21 cellular contexts compared by ENCODE assay signal in the genomic region with DNA sequence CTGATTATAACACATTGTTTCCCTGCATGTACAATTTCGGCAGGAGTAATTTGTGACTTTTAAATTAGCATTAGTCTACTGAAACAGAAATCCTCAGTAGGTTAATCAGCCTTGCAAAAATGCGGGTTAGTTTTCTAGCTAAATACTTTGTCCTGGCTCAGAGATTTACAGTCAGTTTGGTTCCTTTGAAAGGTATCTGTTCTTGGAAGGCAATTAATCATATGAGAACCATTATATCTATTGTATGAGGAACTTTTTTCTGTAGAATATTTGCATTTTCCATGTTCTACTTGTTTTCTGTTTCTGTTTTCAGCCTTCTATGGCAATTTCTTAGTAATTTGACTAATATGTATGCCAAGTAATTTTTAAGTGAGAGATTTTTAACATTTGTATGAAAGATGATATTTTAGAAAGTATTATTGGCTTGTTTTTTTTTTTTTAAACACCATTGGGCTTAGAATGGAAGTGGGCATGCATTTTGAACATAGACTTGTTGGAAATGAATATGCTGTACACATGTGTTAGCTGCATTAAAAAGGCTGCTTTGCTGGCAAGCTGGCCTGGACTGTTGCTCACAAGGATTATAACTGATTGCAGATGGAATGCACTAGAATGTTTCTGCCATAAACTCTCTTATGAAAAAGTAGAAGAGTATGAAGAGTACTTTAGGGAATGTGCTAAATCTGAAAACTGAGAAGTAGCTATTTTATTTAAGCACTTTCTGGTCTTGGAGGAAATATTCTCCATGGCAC. TPM values are rescaled to one million over a fixed set of nuclear protein-coding genes. Genes with fewer than 3 reads are reported as not detected.
DNase-seq lines count a peak whose midpoint lies in the region; ATAC-seq, FAIRE-seq and TF ChIP-seq lines count a peak whose summit lies in the region.
"Had no signal": no experiment of that assay in that cellular context is flagged by ENCODE, and none has a peak within 500 bp of the region (broad histone marks: within the 10 kb centered on the region; RNA-seq: fewer than 3 reads in every experiment).

No MANE protein-coding gene starts in this region.

- FAIRE-seq in kidney (lab: Jason Lieb, UNC): no peak

- no peaks in the 10 kb centered on the region for H3K9me3 Mint-ChIP-seq in memory B cell
- no peaks in the 10 kb centered on the region for H3K9me3 Mint-ChIP-seq in stimulated activated naive CD8-positive, alpha-beta T cell treated with anti-CD3 and anti-CD28 coated beads, Interleukin-15, amount 100 ng/mL, for 72 hours
- H3K9me3 Mint-ChIP-seq: activated B cell treated with CpG ODN at 0.5 μM for 24 hours; central memory CD8-positive, alpha-beta T cell; endodermal cell; natural killer cell treated with Interleukin-12 subunit alpha and Interleukin-12 subunit beta and Interleukin-15 and Interleukin-18, amount 100 ng/mL, for 72 hours had no signal

- H3K27ac Mint-ChIP-seq in memory B cell: peak overlapping the region; percentile 18
- no peak overlapping the region for H3K27ac Mint-ChIP-seq in stimulated activated naive CD8-positive, alpha-beta T cell treated with anti-CD3 and anti-CD28 coated beads, Interleukin-15, amount 100 ng/mL, for 72 hours
- H3K27ac Mint-ChIP-seq: activated B cell treated with CpG ODN at 0.5 μM for 24 hours; endodermal cell; natural killer cell treated with Interleukin-12 subunit alpha and Interleukin-12 subunit beta and Interleukin-15 and Interleukin-18, amount 100 ng/mL, for 72 hours had no signal

- intact Hi-C loops in kidney (cut with DNase I): no loop called here

- DNase-seq in AG04449 (ENCODE audit: low read depth, low spot score): peak; percentile 56
- DNase-seq in GM04503 (ENCODE audit: low read depth): peak; percentile 34
- DNase-seq in amniotic epithelial cell (ENCODE audit: low read depth): peak; percentile 33
- DNase-seq in memory B cell (ENCODE audit: low spot score in 2 of 2): no peak
- DNase-seq in stimulated activated naive CD8-positive, alpha-beta T cell treated with anti-CD3 and anti-CD28 coated beads, Interleukin-15, amount 100 ng/mL, for 72 hours: no peak
- DNase-seq in kidney: no peak
- DNase-seq: activated B cell treated with CpG ODN at 0.5 μM for 24 hours; AML-193; Calu3; endodermal cell; GF-D8; NCI-H1436 treated with DMSO at 0.1 percent for 48 hours; NCI-H446; stimulated activated CD4-positive, alpha-beta T cell treated with anti-CD3 and anti-CD28 coated beads, Interleukin-15, amount 100 ng/mL, for 24 hours had no signal

- CTCF ChIA-PET in AG04449 (lab: Yijun Ruan, JAX): interaction anchor here (1.3 to 4.7 kb wide), 3 partner anchors 15 to 27 kb away, joined by 4 to 24 read pairs (median 6); partner anchors contain the start of gene KIF1B

- no peaks in the 10 kb centered on the region for H3K27me3 Mint-ChIP-seq in memory B cell
- no peaks in the 10 kb centered on the region for H3K27me3 Mint-ChIP-seq in stimulated activated naive CD8-positive, alpha-beta T cell treated with anti-CD3 and anti-CD28 coated beads, Interleukin-15, amount 100 ng/mL, for 72 hours
- H3K27me3 Mint-ChIP-seq: activated B cell treated with CpG ODN at 0.5 μM for 24 hours; central memory CD8-positive, alpha-beta T cell; natural killer cell treated with Interleukin-12 subunit alpha and Interleukin-12 subunit beta and Interleukin-15 and Interleukin-18, amount 100 ng/mL, for 72 hours had no signal

- H3K36me3 Mint-ChIP-seq in memory B cell: no peaks in the 10 kb centered on the region
- H3K36me3 Mint-ChIP-seq: natural killer cell treated with Interleukin-12 subunit alpha and Interleukin-12 subunit beta and Interleukin-15 and Interleukin-18, amount 100 ng/mL, for 72 hours had no signal

- POLR2A ChIA-PET in AG04449 (lab: Yijun Ruan, JAX): interaction anchor here (0.6 kb wide), 1 partner anchor 68 kb away, joined by 3 read pairs; no protein-coding TSS in a partner anchor

- H3K9me3 ChIP-seq in kidney (ENCODE audit: control insufficient read depth in 1 of 2, low read length in 2 of 2): no peaks in the 10 kb centered on the region
- H3K9me3 ChIP-seq: vagina had no signal

- TF ChIP-seq CTCF in AG04449 (IDR thresholded peaks at IDR 0.05; ENCODE audit: insufficient read depth, low read length, missing control alignments): no peak
- TF ChIP-seq CTCF in kidney (IDR thresholded peaks at IDR 0.05; ENCODE audit: borderline replicate concordance, extremely low read depth, insufficient read depth): no peak

- H3K4me1 ChIP-seq in kidney (ENCODE audit: control insufficient read depth in 1 of 2, insufficient read depth in 1 of 2, low read depth in 1 of 2, low read length in 2 of 2): no peaks in the 10 kb centered on the region

- H3K4me3 Mint-ChIP-seq in memory B cell: no peak overlapping the region
- H3K4me3 Mint-ChIP-seq in stimulated activated naive CD8-positive, alpha-beta T cell treated with anti-CD3 and anti-CD28 coated beads, Interleukin-15, amount 100 ng/mL, for 72 hours: no peak overlapping the region
- H3K4me3 Mint-ChIP-seq: activated B cell treated with CpG ODN at 0.5 μM for 24 hours; central memory CD8-positive, alpha-beta T cell; endodermal cell; natural killer cell treated with Interleukin-12 subunit alpha and Interleukin-12 subunit beta and Interleukin-15 and Interleukin-18, amount 100 ng/mL, for 72 hours had no signal

- no peak overlapping the region for H3K9ac ChIP-seq in kidney (ENCODE audit: low read length in 2 of 2)

- H3K4me1 Mint-ChIP-seq in memory B cell: peaks cover 19% of the 10 kb centered on the region
- H3K4me1 Mint-ChIP-seq in stimulated activated naive CD8-positive, alpha-beta T cell treated with anti-CD3 and anti-CD28 coated beads, Interleukin-15, amount 100 ng/mL, for 72 hours: peaks cover 10% of the 10 kb centered on the region

- no peak overlapping the region for H3K27ac ChIP-seq in kidney (ENCODE audit: low read depth in 2 of 2, low read length in 2 of 2)
- H3K27ac ChIP-seq: vagina had no signal

- ATAC-seq in memory B cell (ENCODE audit: low read depth) (no peak), GM19452 (IDR thresholded peaks at IDR 0.05; ENCODE audit: unreplicated experiment) (no peak), GM21390 (IDR thresholded peaks at IDR 0.05; ENCODE audit: unreplicated experiment) (no peak)
- ATAC-seq in stimulated activated naive CD8-positive, alpha-beta T cell treated with anti-CD3 and anti-CD28 coated beads, Interleukin-15, amount 100 ng/mL, for 72 hours: no peak
- ATAC-seq: HCT116; natural killer cell treated with Interleukin-12 subunit alpha and Interleukin-12 subunit beta and Interleukin-15 and Interleukin-18, amount 100 ng/mL, for 72 hours had no signal

- peaks cover 0 to 3% of the 10 kb centered on the region in 2 donors for H3K36me3 ChIP-seq in kidney (ENCODE audit: control insufficient read depth in 1 of 2, insufficient read depth in 2 of 2, low read length in 2 of 2)
- H3K36me3 ChIP-seq: vagina had no signal

- H3K4me3 ChIP-seq in AG04449 (ENCODE audit: low read depth, low read length) (no peak overlapping the region), kidney (ENCODE audit: low read length in 2 of 2) (no peak overlapping the region)
- H3K4me3 ChIP-seq: lung, vagina had no signal

RNA-seq across cellular contexts. Expression of gene KIF1B, which starts 26.2 kb away (rescaled TPM):
- 46.4 TPM for total RNA-seq in kidney
- polyA plus RNA-seq in kidney (ENCODE audit: insufficient read depth, low read depth, low replicate concordance): 8.0 TPM

Comparison
In these comparisons a context has a peak if more than half of its experiments do, and no peak if none do; other contexts are left out.
1. DNase-seq: peak in AG04449 (single experiment), GM04503 (single experiment) and amniotic epithelial cell (single experiment); none in memory B cell (0 of 2), stimulated activated naive CD8-positive, alpha-beta T cell treated with anti-CD3 and anti-CD28 coated beads, Interleukin-15, amount 100 ng/mL, for 72 hours (0 of 2) and kidney (single experiment).